Comparison of ENCODE assay signal across 37 cellular contexts in genomic region chr7:1867326-1867725, GRCh38.
"Had no signal": no experiment of that assay in that cellular context is flagged by ENCODE, and none has a peak within 500 bp of the region (broad histone marks: within the 10 kb centered on the region; RNA-seq: fewer than 3 reads in every experiment).

No MANE protein-coding gene starts in this region.

- ATAC-seq: activated CD8-positive, alpha-beta memory T cell treated with anti-CD3 and anti-CD28 coated beads, Interleukin-2, amount 10 ng/mL, durations not matched to agents 7 days and 5 days; activated T-cell treated with anti-CD3 and anti-CD28 coated beads, Interleukin-2, amount 50 U/mL, for 72 hours; activated T-helper 17 cell treated with anti-CD3 and anti-CD28 coated beads, Interleukin-2, amount 50 U/mL, for 72 hours; PC-3; SK-N-SH treated with all-trans-retinoic acid at 6 μM for 48 hours; T-cell had no signal

- H3K27ac ChIP-seq: RWPE1, VCaP had no signal

- DNase-seq: activated B cell treated with CpG ODN at 0.5 μM for 24 hours; activated CD4-positive, alpha-beta memory T cell treated with anti-CD3 and anti-CD28 coated beads, Interleukin-2, amount 10 ng/mL, durations not matched to agents 7 days and 5 days; activated CD4-positive, alpha-beta T cell treated with anti-CD3 and anti-CD28 coated beads for 4 hours; activated CD4-positive, alpha-beta T cell treated with anti-CD3 and anti-CD28 coated beads, Interleukin-2, amount 50 U/mL, for 1 hour; activated CD4-positive, CD25-positive, alpha-beta regulatory T cell treated with anti-CD3 and anti-CD28 coated beads, Interleukin-2, amount 50 U/mL, for 72 hours; activated CD8-positive, alpha-beta memory T cell treated with anti-CD3 and anti-CD28 coated beads for 24 hours; activated CD8-positive, alpha-beta memory T cell treated with anti-CD3 and anti-CD28 coated beads, Interleukin-2, amount 10 ng/mL, durations not matched to agents 7 days and 5 days; activated CD8-positive, alpha-beta memory T cell treated with anti-CD3 and anti-CD28 coated beads, Interleukin-2, amount 50 U/mL, for 48 hours; activated effector memory CD4-positive, alpha-beta T cell treated with anti-CD3 and anti-CD28 coated beads, Interleukin-2, amount 50 U/mL, for 16 hours; activated naive CD4-positive, alpha-beta T cell; activated naive CD4-positive, alpha-beta T cell treated with anti-CD3 and anti-CD28 coated beads, Interleukin-2, amount 50 U/mL, for 16 hours; activated naive CD8-positive, alpha-beta T cell treated with anti-CD3 and anti-CD28 coated beads for 36 hours; activated T-cell treated with anti-CD3 and anti-CD28 coated beads, Interleukin-2, amount 50 U/mL, for 72 hours; amniotic stem cell; aorta; cerebellar nuclear complex; NCI-H1092 treated with DMSO at 0.1 percent for 48 hours; NCI-H1417; NCI-H146; NCI-H187; NCI-H2029 treated with DMSO at 0.1 percent for 48 hours; NCI-H2107; NCI-H2171; NCI-H510A; NCI-H526; NCI-H748 treated with DMSO at 0.1 percent for 48 hours; NK-92 treated with Interleukin-12 subunit alpha and Interleukin-12 subunit beta, amount 100 ng/mL, for 24 hours; PC-3; SIG-M5; T-cell; T-helper 2 cell; T-helper 9 cell had no signal

- FAIRE-seq: RCC 7860 had no signal
